ENCODE assay signal across 15 cellular contexts in genomic region chr10:80075781-80076180, GRCh38. TPM values are rescaled to one million over a fixed set of nuclear protein-coding genes. Genes with fewer than 3 reads are reported as not detected.
DNase-seq lines count a peak whose midpoint lies in the region; ATAC-seq and TF ChIP-seq lines count a peak whose summit lies in the region.
"Had no signal": no experiment of that assay in that cellular context is flagged by ENCODE, and none has a peak within 500 bp of the region (broad histone marks: within the 10 kb centered on the region; RNA-seq: fewer than 3 reads in every experiment).

No MANE protein-coding gene starts in this region.

- H3K27ac ChIP-seq in GM23248: peak overlapping the region; percentile 38
- H3K27ac ChIP-seq: cardiac muscle cell had no signal

- 0 to 18% methylated on average over 1 of the region's 1 CpG for WGBS in GM23248 (ENCODE audit: low coverage in 1 of 2, low lambda C conversion rate in 2 of 2, missing lambda C conversion rate in 2 of 2), 2 experiments

- H3K4me1 ChIP-seq in GM23248 (ENCODE audit: insufficient read depth) (peaks cover 15% of the 10 kb centered on the region), mucosa of descending colon (ENCODE audit: low read depth) (peaks cover 14% of the 10 kb centered on the region)

- peaks cover 3% of the 10 kb centered on the region for H3K36me3 Mint-ChIP-seq in activated CD4-positive, alpha-beta T cell treated with anti-CD3 and anti-CD28 coated beads for 36 hours (ENCODE audit: low read depth)
- H3K36me3 Mint-ChIP-seq in activated CD4-positive, alpha-beta T cell treated with anti-CD3 and anti-CD28 coated beads, Interleukin-2, amount 10 ng/mL, durations not matched to agents 7 days and 5 days (ENCODE audit: low read depth): no peaks in the 10 kb centered on the region
- no peaks in the 10 kb centered on the region for H3K36me3 Mint-ChIP-seq in activated T-helper 2 cell treated with anti-CD3 and anti-CD28 coated beads, Interferon-gamma antibody, Interleukin-2, Interleukin-4, amounts not matched to agents 10 μg/mL and 5 μg/mL and 100 μg/mL, durations not matched to agents 14 hours and 24 hours and 36 hours (ENCODE audit: low read depth)
- H3K36me3 Mint-ChIP-seq in natural killer cell treated with Interleukin-12 subunit alpha and Interleukin-12 subunit beta and Interleukin-15 and Interleukin-18, amount 100 ng/mL, for 72 hours: no peaks in the 10 kb centered on the region

- no peak overlapping the region for H3K9ac ChIP-seq in GM23248
- H3K9ac ChIP-seq: SK-N-SH had no signal

- CTCF ChIA-PET in activated CD4-positive, alpha-beta T cell treated with anti-CD3 and anti-CD28 coated beads for 36 hours (lab: Charles Lee): interaction anchor here (1.2 kb wide), 1 partner anchor 31 kb away, joined by 3 read pairs; no protein-coding TSS in a partner anchor
- CTCF ChIA-PET in activated CD4-positive, alpha-beta T cell treated with anti-CD3 and anti-CD28 coated beads, Interleukin-2, amount 10 ng/mL, durations not matched to agents 7 days and 5 days (lab: Charles Lee): no interaction called here

- peak overlapping the region; percentile 9 for H3K4me2 ChIP-seq in GM23248 (ENCODE audit: unreplicated experiment)
- H3K4me2 ChIP-seq: SK-N-SH had no signal

- H3K9me3 ChIP-seq in GM23248 (ENCODE audit: low read depth) (no peaks in the 10 kb centered on the region), mucosa of descending colon (no peaks in the 10 kb centered on the region)
- H3K9me3 ChIP-seq: SK-N-SH had no signal

- H4K20me1 ChIP-seq in GM23248 (ENCODE audit: insufficient read depth): no peaks in the 10 kb centered on the region

- in situ Hi-C loops in GM23248 (cut with MboI): no loop called here

- H3K79me2 ChIP-seq in GM23248 (ENCODE audit: insufficient read depth): peaks cover 16% of the 10 kb centered on the region; the same call in 1 of the 2 replicates

- H3K9me2 ChIP-seq in GM23248 (ENCODE audit: insufficient read depth): no peaks in the 10 kb centered on the region
- H3K9me2 ChIP-seq: SK-N-SH had no signal

- H3K27me3 Mint-ChIP-seq in activated CD4-positive, alpha-beta T cell treated with anti-CD3 and anti-CD28 coated beads for 36 hours: no peaks in the 10 kb centered on the region
- no peaks in the 10 kb centered on the region for H3K27me3 Mint-ChIP-seq in activated CD4-positive, alpha-beta T cell treated with anti-CD3 and anti-CD28 coated beads, Interleukin-2, amount 10 ng/mL, durations not matched to agents 7 days and 5 days
- no peaks in the 10 kb centered on the region for H3K27me3 Mint-ChIP-seq in activated T-helper 2 cell treated with anti-CD3 and anti-CD28 coated beads, Interferon-gamma antibody, Interleukin-2, Interleukin-4, amounts not matched to agents 10 μg/mL and 5 μg/mL and 100 μg/mL, durations not matched to agents 14 hours and 24 hours and 36 hours (ENCODE audit: low read depth)
- peaks cover 0 to 3% of the 10 kb centered on the region in 2 donors for H3K27me3 Mint-ChIP-seq in natural killer cell treated with Interleukin-12 subunit alpha and Interleukin-12 subunit beta and Interleukin-15 and Interleukin-18, amount 100 ng/mL, for 72 hours

- H3K27ac Mint-ChIP-seq in activated CD4-positive, alpha-beta T cell treated with anti-CD3 and anti-CD28 coated beads for 36 hours: peak overlapping the region; percentile 77
- H3K27ac Mint-ChIP-seq in activated CD4-positive, alpha-beta T cell treated with anti-CD3 and anti-CD28 coated beads, Interleukin-2, amount 10 ng/mL, durations not matched to agents 7 days and 5 days: no peak overlapping the region
- H3K27ac Mint-ChIP-seq in activated T-helper 2 cell treated with anti-CD3 and anti-CD28 coated beads, Interferon-gamma antibody, Interleukin-2, Interleukin-4, amounts not matched to agents 10 μg/mL and 5 μg/mL and 100 μg/mL, durations not matched to agents 14 hours and 24 hours and 36 hours: peak overlapping the region; percentile 3
- peak overlapping the region; percentile 0 to 5 for H3K27ac Mint-ChIP-seq in natural killer cell treated with Interleukin-12 subunit alpha and Interleukin-12 subunit beta and Interleukin-15 and Interleukin-18, amount 100 ng/mL, for 72 hours

- peaks cover 22% of the 10 kb centered on the region for H3F3A ChIP-seq in GM23248 (ENCODE audit: insufficient read depth)

- H3K4me3 ChIP-seq in GM23248 (no peak overlapping the region), mucosa of descending colon (no peak overlapping the region)
- H3K4me3 ChIP-seq: cardiac muscle cell, GM12878 had no signal

- no peaks in the 10 kb centered on the region for H3K36me3 ChIP-seq in GM23248 (ENCODE audit: low read depth)
- no peaks in the 10 kb centered on the region for H3K36me3 ChIP-seq in mucosa of descending colon (ENCODE audit: low read depth)
- H3K36me3 ChIP-seq: cardiac muscle cell had no signal

- intact Hi-C loops in activated CD4-positive, alpha-beta T cell treated with anti-CD3 and anti-CD28 coated beads for 36 hours (cut with DNase I, micrococcal nuclease): loop anchor here in 1 of 2 experiments (5.0 to 10.0 kb wide), 3 partner anchors 112 to 731 kb away; partner anchors contain the start of gene PPIF
- intact Hi-C loops in activated T-helper 2 cell treated with anti-CD3 and anti-CD28 coated beads, Interferon-gamma antibody, Interleukin-2, Interleukin-4, amounts not matched to agents 10 μg/mL and 5 μg/mL and 100 μg/mL, durations not matched to agents 14 hours and 24 hours and 36 hours (cut with micrococcal nuclease): loop anchor here (5.0 kb wide), 1 partner anchor 462 kb away; the partner anchor contains the start of gene SH2D4B
- intact Hi-C loops in mucosa of descending colon (cut with DNase I, micrococcal nuclease): no loop called here

- H3K9me3 Mint-ChIP-seq in activated CD4-positive, alpha-beta T cell treated with anti-CD3 and anti-CD28 coated beads for 36 hours (ENCODE audit: low read depth): peaks cover 2% of the 10 kb centered on the region
- no peaks in the 10 kb centered on the region for H3K9me3 Mint-ChIP-seq in activated CD4-positive, alpha-beta T cell treated with anti-CD3 and anti-CD28 coated beads, Interleukin-2, amount 10 ng/mL, durations not matched to agents 7 days and 5 days
- H3K9me3 Mint-ChIP-seq in activated T-helper 2 cell treated with anti-CD3 and anti-CD28 coated beads, Interferon-gamma antibody, Interleukin-2, Interleukin-4, amounts not matched to agents 10 μg/mL and 5 μg/mL and 100 μg/mL, durations not matched to agents 14 hours and 24 hours and 36 hours: no peaks in the 10 kb centered on the region
- H3K9me3 Mint-ChIP-seq in natural killer cell treated with Interleukin-12 subunit alpha and Interleukin-12 subunit beta and Interleukin-15 and Interleukin-18, amount 100 ng/mL, for 72 hours: no peaks in the 10 kb centered on the region

- POLR2A ChIA-PET in activated CD4-positive, alpha-beta T cell treated with anti-CD3 and anti-CD28 coated beads for 36 hours (lab: Charles Lee): interaction anchor here (0.6 kb wide), 1 partner anchor 143 kb away, joined by 3 read pairs; no protein-coding TSS in a partner anchor
- POLR2A ChIA-PET in activated CD4-positive, alpha-beta T cell treated with anti-CD3 and anti-CD28 coated beads, Interleukin-2, amount 10 ng/mL, durations not matched to agents 7 days and 5 days (lab: Charles Lee): no interaction called here

- no peak for TF ChIP-seq CTCF in mucosa of descending colon (IDR thresholded peaks at IDR 0.05)

- peak; percentile 52 for DNase-seq in activated CD4-positive, alpha-beta T cell treated with anti-CD3 and anti-CD28 coated beads for 36 hours
- no peak for DNase-seq in activated CD4-positive, alpha-beta T cell treated with anti-CD3 and anti-CD28 coated beads, Interleukin-2, amount 10 ng/mL, durations not matched to agents 7 days and 5 days
- peak; percentile 67 for DNase-seq in GM23248
- no peak for DNase-seq in activated T-helper 2 cell treated with anti-CD3 and anti-CD28 coated beads, Interferon-gamma antibody, Interleukin-2, Interleukin-4, amounts not matched to agents 10 μg/mL and 5 μg/mL and 100 μg/mL, durations not matched to agents 14 hours and 24 hours and 36 hours (ENCODE audit: low spot score)
- DNase-seq in natural killer cell treated with Interleukin-12 subunit alpha and Interleukin-12 subunit beta and Interleukin-15 and Interleukin-18, amount 100 ng/mL, for 72 hours (ENCODE audit: low spot score): no peak
- DNase-seq in mucosa of descending colon: no peak
- DNase-seq: activated effector memory CD4-positive, alpha-beta T cell treated with Interleukin-2 at 50 U/mL for 16 hours; DMS79; KG1; NCI-H2107; SK-N-SH had no signal

- no peak overlapping the region for H3K4me3 Mint-ChIP-seq in activated CD4-positive, alpha-beta T cell treated with anti-CD3 and anti-CD28 coated beads for 36 hours
- no peak overlapping the region for H3K4me3 Mint-ChIP-seq in activated CD4-positive, alpha-beta T cell treated with anti-CD3 and anti-CD28 coated beads, Interleukin-2, amount 10 ng/mL, durations not matched to agents 7 days and 5 days
- H3K4me3 Mint-ChIP-seq in activated T-helper 2 cell treated with anti-CD3 and anti-CD28 coated beads, Interferon-gamma antibody, Interleukin-2, Interleukin-4, amounts not matched to agents 10 μg/mL and 5 μg/mL and 100 μg/mL, durations not matched to agents 14 hours and 24 hours and 36 hours (ENCODE audit: low read depth): no peak overlapping the region
- H3K4me3 Mint-ChIP-seq in natural killer cell treated with Interleukin-12 subunit alpha and Interleukin-12 subunit beta and Interleukin-15 and Interleukin-18, amount 100 ng/mL, for 72 hours: no peak overlapping the region

- peak; percentile 67 for ATAC-seq in activated CD4-positive, alpha-beta T cell treated with anti-CD3 and anti-CD28 coated beads for 36 hours
- no peak for ATAC-seq in natural killer cell treated with Interleukin-12 subunit alpha and Interleukin-12 subunit beta and Interleukin-15 and Interleukin-18, amount 100 ng/mL, for 72 hours
- no peak for ATAC-seq in GM21529 (IDR thresholded peaks at IDR 0.05; ENCODE audit: unreplicated experiment)
- ATAC-seq in HG03432 (IDR thresholded peaks at IDR 0.05; ENCODE audit: unreplicated experiment): no peak
- no peak for ATAC-seq in mucosa of descending colon
- ATAC-seq: GM12878 had no signal

- H3K27me3 ChIP-seq in GM23248 (replicated peaks; ENCODE audit: insufficient read depth): no peaks in the 10 kb centered on the region
- H3K27me3 ChIP-seq: cardiac muscle cell had no signal

- H3K4me1 Mint-ChIP-seq in activated CD4-positive, alpha-beta T cell treated with anti-CD3 and anti-CD28 coated beads for 36 hours: peaks cover 28% of the 10 kb centered on the region
- H3K4me1 Mint-ChIP-seq in activated CD4-positive, alpha-beta T cell treated with anti-CD3 and anti-CD28 coated beads, Interleukin-2, amount 10 ng/mL, durations not matched to agents 7 days and 5 days: peaks cover 26% of the 10 kb centered on the region
- peaks cover 28% of the 10 kb centered on the region for H3K4me1 Mint-ChIP-seq in activated T-helper 2 cell treated with anti-CD3 and anti-CD28 coated beads, Interferon-gamma antibody, Interleukin-2, Interleukin-4, amounts not matched to agents 10 μg/mL and 5 μg/mL and 100 μg/mL, durations not matched to agents 14 hours and 24 hours and 36 hours (ENCODE audit: low read depth)
- H3K4me1 Mint-ChIP-seq in natural killer cell treated with Interleukin-12 subunit alpha and Interleukin-12 subunit beta and Interleukin-15 and Interleukin-18, amount 100 ng/mL, for 72 hours (ENCODE audit: low read depth in 2 of 2): peaks cover 20 to 25% of the 10 kb centered on the region in 2 donors

- no peak overlapping the region for H2AFZ ChIP-seq in GM23248

RNA-seq across cellular contexts. Expression of gene TMEM254, which starts 2.7 kb away (rescaled TPM):
- total RNA-seq in activated CD4-positive, alpha-beta T cell treated with anti-CD3 and anti-CD28 coated beads for 36 hours: 10 to 100 TPM; 11.3 to 15.2 TPM
- total RNA-seq in activated CD4-positive, alpha-beta T cell treated with anti-CD3 and anti-CD28 coated beads, Interleukin-2, amount 10 ng/mL, durations not matched to agents 7 days and 5 days: 10 to 100 TPM; 13.6 to 20.4 TPM
- 14.4 and 18.4 TPM in 2 replicates for total RNA-seq in GM23248 (2014; rRNA removed; shearing (Covaris generic))
- 38.4 and 39.2 TPM in 2 replicates for polyA plus RNA-seq in GM23248 (2016; fragmentation: Nextera tagmentation; extraction: Ambion mirVana)
- 11.4 and 12.6 TPM in 2 replicates for total RNA-seq in activated T-helper 2 cell treated with anti-CD3 and anti-CD28 coated beads, Interferon-gamma antibody, Interleukin-2, Interleukin-4, amounts not matched to agents 10 μg/mL and 5 μg/mL and 100 μg/mL, durations not matched to agents 14 hours and 24 hours and 36 hours
- 10 to 100 TPM in 1 of 2 donors, 1 to 10 TPM in 1; 8.3 to 13.2 TPM for total RNA-seq in natural killer cell treated with Interleukin-12 subunit alpha and Interleukin-12 subunit beta and Interleukin-15 and Interleukin-18, amount 100 ng/mL, for 72 hours
- total RNA-seq in mucosa of descending colon: 10 to 100 TPM; 17.2 to 34.5 (median 26.9) TPM

RNA-seq across cellular contexts. Expression of gene PLAC9, which starts 56.7 kb away (rescaled TPM):
- total RNA-seq in activated CD4-positive, alpha-beta T cell treated with anti-CD3 and anti-CD28 coated beads for 36 hours: not detected
- total RNA-seq in activated CD4-positive, alpha-beta T cell treated with anti-CD3 and anti-CD28 coated beads, Interleukin-2, amount 10 ng/mL, durations not matched to agents 7 days and 5 days: not detected
- total RNA-seq in GM23248 (2014; rRNA removed; shearing (Covaris generic)): 8.8 and 19.6 TPM in 2 replicates
- polyA plus RNA-seq in GM23248 (2016; fragmentation: Nextera tagmentation; extraction: Ambion mirVana): 117 and 118 TPM in 2 replicates
- not detected in 2 replicates for total RNA-seq in activated T-helper 2 cell treated with anti-CD3 and anti-CD28 coated beads, Interferon-gamma antibody, Interleukin-2, Interleukin-4, amounts not matched to agents 10 μg/mL and 5 μg/mL and 100 μg/mL, durations not matched to agents 14 hours and 24 hours and 36 hours
- total RNA-seq in natural killer cell treated with Interleukin-12 subunit alpha and Interleukin-12 subunit beta and Interleukin-15 and Interleukin-18, amount 100 ng/mL, for 72 hours: not detected
- total RNA-seq in mucosa of descending colon: 10 to 100 TPM in 2 of 3 donors, 1 to 10 TPM in 1; 3.2 to 15.1 (median 11.8) TPM
- total RNA-seq: cardiac muscle cell, GM12878 had no signal
- polyA plus RNA-seq: GM12878 had no signal

Comparison
In these comparisons a context has a peak if more than half of its experiments do, and no peak if none do; other contexts are left out.
1. DNase-seq: peak in activated CD4-positive, alpha-beta T cell treated with anti-CD3 and anti-CD28 coated beads for 36 hours (single experiment) and GM23248 (single experiment); none in activated CD4-positive, alpha-beta T cell treated with anti-CD3 and anti-CD28 coated beads, Interleukin-2, amount 10 ng/mL, durations not matched to agents 7 days and 5 days (single experiment), activated T-helper 2 cell treated with anti-CD3 and anti-CD28 coated beads, Interferon-gamma antibody, Interleukin-2, Interleukin-4, amounts not matched to agents 10 μg/mL and 5 μg/mL and 100 μg/mL, durations not matched to agents 14 hours and 24 hours and 36 hours (single experiment), natural killer cell treated with Interleukin-12 subunit alpha and Interleukin-12 subunit beta and Interleukin-15 and Interleukin-18, amount 100 ng/mL, for 72 hours (single experiment) and mucosa of descending colon (0 of 3).